ENCODE assay signal across 1 cellular context in the genomic region with DNA sequence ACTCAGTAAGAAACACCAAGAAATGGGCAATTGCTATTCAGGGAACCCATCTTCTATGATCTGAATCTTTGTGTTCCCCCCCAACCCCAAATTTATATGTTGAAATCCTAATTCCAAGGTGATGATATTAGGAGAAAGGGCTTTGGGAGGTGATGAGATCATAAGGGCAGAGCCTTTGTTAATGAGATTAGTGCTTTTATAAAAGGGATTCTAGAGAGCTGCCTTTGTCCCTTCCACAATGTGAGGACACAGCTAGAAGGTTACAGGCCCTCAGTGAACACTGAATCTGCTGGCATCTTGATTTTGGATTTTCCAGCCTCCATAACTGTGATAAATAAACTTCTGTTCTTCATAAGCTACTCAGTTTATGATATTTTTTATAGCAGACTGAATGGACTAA.
TF ChIP-seq lines count a peak whose summit lies in the region.

No MANE protein-coding gene starts in this region.

TF ChIP-seq in GM23338, 12 proteins besides CTCF, POLR2A, EP300 and RAD21 (continued from another document):
- TF ChIP-seq ETS1 (IDR thresholded peaks at IDR 0.05): no peak
